9 cellular contexts compared by ENCODE assay signal in the genomic region with DNA sequence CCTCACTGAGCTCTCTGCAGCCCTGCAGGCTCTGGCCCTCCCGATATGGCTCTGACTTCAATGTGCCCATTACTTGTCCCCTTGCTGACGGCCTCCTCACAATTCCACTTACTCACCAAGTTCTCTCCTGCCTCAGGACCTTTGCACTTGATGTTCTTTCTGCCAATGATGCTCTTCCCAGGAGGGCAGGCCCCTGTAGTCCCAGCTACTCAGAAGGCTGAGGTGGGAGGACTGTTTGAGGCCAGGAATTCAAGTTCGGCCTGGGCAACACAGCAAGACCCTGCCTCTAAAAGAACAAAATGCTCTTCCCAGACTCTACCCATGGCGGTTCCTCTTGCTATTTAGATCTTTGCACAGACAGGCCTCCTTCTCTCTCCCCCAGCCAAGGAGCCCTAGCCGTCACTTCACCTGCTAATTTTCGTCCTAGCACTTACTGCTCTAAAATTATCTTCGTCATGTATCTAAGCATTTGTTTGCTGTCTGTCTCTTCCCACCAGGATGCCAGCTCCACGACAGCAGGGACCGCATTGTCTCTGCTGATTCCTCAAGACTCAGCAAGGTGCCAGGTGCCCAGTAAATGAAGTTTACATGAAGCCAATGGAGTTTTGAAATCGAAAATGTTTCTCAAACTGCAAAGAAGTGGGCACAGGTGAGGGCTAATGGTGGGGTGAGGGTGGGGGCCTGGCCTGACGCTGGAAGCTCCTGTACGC. TPM values are rescaled to one million over a fixed set of nuclear protein-coding genes. Genes with fewer than 3 reads are reported as not detected.
DNase-seq lines count a peak whose midpoint lies in the region; ATAC-seq and TF ChIP-seq lines count a peak whose summit lies in the region.
"Had no signal": no experiment of that assay in that cellular context is flagged by ENCODE, and none has a peak within 500 bp of the region (broad histone marks: within the 10 kb centered on the region; RNA-seq: fewer than 3 reads in every experiment).

No MANE protein-coding gene starts in this region.

- H3K4me3 Mint-ChIP-seq in IgD-negative memory B cell: peak overlapping the region; percentile 39 to 65 (median 50)
- peak overlapping the region; percentile 67 for H3K4me3 Mint-ChIP-seq in natural killer cell treated with Interleukin-12 subunit alpha and Interleukin-12 subunit beta and Interleukin-15 and Interleukin-18, amount 100 ng/mL, for 72 hours

- no peak for ATAC-seq in natural killer cell treated with Interleukin-12 subunit alpha and Interleukin-12 subunit beta and Interleukin-15 and Interleukin-18, amount 100 ng/mL, for 72 hours

- DNase-seq in BJ (ENCODE audit: low read depth) (no peak), caudate nucleus (lab: John Stamatoyannopoulos, UW) (no peak), NCI-H446 (lab: John Stamatoyannopoulos, UW) (no peak), glomerular visceral epithelial cell (ENCODE audit: extremely low spot score) (no peak), NAMALWA (ENCODE audit: low spot score) (no peak), NCI-H2227 (lab: John Stamatoyannopoulos, UW; ENCODE audit: unreplicated experiment) (no peak)
- DNase-seq in natural killer cell treated with Interleukin-12 subunit alpha and Interleukin-12 subunit beta and Interleukin-15 and Interleukin-18, amount 100 ng/mL, for 72 hours (ENCODE audit: low spot score): no peak

- peak overlapping the region; percentile 52 for H3K27ac ChIP-seq in caudate nucleus (ENCODE audit: low read depth, low read length)

- peak overlapping the region; percentile 80; the same call in 1 of the 2 replicates for H3K4me3 ChIP-seq in BJ (ENCODE audit: low read depth, low read length)

- H3K27me3 ChIP-seq in BJ (ENCODE audit: control insufficient read depth, insufficient read depth, low read length): no peaks in the 10 kb centered on the region
- H3K27me3 ChIP-seq: tibial nerve had no signal

- peaks cover 5% of the 10 kb centered on the region for H3K27me3 Mint-ChIP-seq in IgD-negative memory B cell
- H3K27me3 Mint-ChIP-seq in natural killer cell treated with Interleukin-12 subunit alpha and Interleukin-12 subunit beta and Interleukin-15 and Interleukin-18, amount 100 ng/mL, for 72 hours: no peaks in the 10 kb centered on the region

- no peaks in the 10 kb centered on the region for H3K36me3 ChIP-seq in BJ (ENCODE audit: control insufficient read depth, insufficient read depth, low read length)
- H3K36me3 ChIP-seq: tibial nerve had no signal

- peaks cover 10 to 18% (median 13%) of the 10 kb centered on the region in 3 donors for H3K4me1 Mint-ChIP-seq in IgD-negative memory B cell
- H3K4me1 Mint-ChIP-seq in natural killer cell treated with Interleukin-12 subunit alpha and Interleukin-12 subunit beta and Interleukin-15 and Interleukin-18, amount 100 ng/mL, for 72 hours (ENCODE audit: low read depth in 2 of 2): peaks cover 33 to 37% of the 10 kb centered on the region in 2 donors

- H3K36me3 Mint-ChIP-seq in IgD-negative memory B cell: no peaks in the 10 kb centered on the region
- H3K36me3 Mint-ChIP-seq in natural killer cell treated with Interleukin-12 subunit alpha and Interleukin-12 subunit beta and Interleukin-15 and Interleukin-18, amount 100 ng/mL, for 72 hours: no peaks in the 10 kb centered on the region

- H3K27ac Mint-ChIP-seq in IgD-negative memory B cell: peak overlapping the region in 1 of 3 donors; percentile 66
- H3K27ac Mint-ChIP-seq in natural killer cell treated with Interleukin-12 subunit alpha and Interleukin-12 subunit beta and Interleukin-15 and Interleukin-18, amount 100 ng/mL, for 72 hours: peak overlapping the region; percentile 20 to 22

- H3K9me3 Mint-ChIP-seq in IgD-negative memory B cell: no peaks in the 10 kb centered on the region
- H3K9me3 Mint-ChIP-seq in natural killer cell treated with Interleukin-12 subunit alpha and Interleukin-12 subunit beta and Interleukin-15 and Interleukin-18, amount 100 ng/mL, for 72 hours: no peaks in the 10 kb centered on the region

- no peak for TF ChIP-seq CTCF in BJ (IDR thresholded peaks at IDR 0.05; ENCODE audit: insufficient read depth, low read depth, low read length)

- POLR2A ChIA-PET in BJ (lab: Charles Lee): no interaction called here

- CTCF ChIA-PET in BJ (lab: Yijun Ruan, JAX): interaction anchor here (0.5 to 3.6 kb wide), 18 partner anchors 8 to 246 kb away, joined by 3 to 34 read pairs (median 5); no protein-coding TSS in a partner anchor

RNA-seq across cellular contexts. Expression of a gene that starts 0.6 kb away (rescaled TPM):
- polyA plus RNA-seq in BJ (2011; rRNA removed) (2.1 and 2.4 TPM in 2 replicates), IgD-negative memory B cell (3.0 TPM)
- 2.5 and 6.6 TPM in 2 replicates for polyA minus RNA-seq in BJ (2011; rRNA and poly(A)+ RNA removed)
- 10 to 100 TPM; 15.8 to 31.0 TPM for total RNA-seq in natural killer cell treated with Interleukin-12 subunit alpha and Interleukin-12 subunit beta and Interleukin-15 and Interleukin-18, amount 100 ng/mL, for 72 hours
